8 cellular contexts compared by ENCODE assay signal in genomic region chr12:120453977-120454376, GRCh38. TPM values are rescaled to one million over a fixed set of nuclear protein-coding genes. Genes with fewer than 3 reads are reported as not detected.
DNase-seq lines count a peak whose midpoint lies in the region; ATAC-seq and TF ChIP-seq lines count a peak whose summit lies in the region.

No MANE protein-coding gene starts in this region.

- H3K27ac ChIP-seq in tibial artery (no peak overlapping the region), uterus (no peak overlapping the region)

- ATAC-seq in HG02884 (IDR thresholded peaks at IDR 0.05; ENCODE audit: unreplicated experiment) (peak; percentile 59), T-helper 17 cell (peak; percentile 94)

- intact Hi-C loops in tibial artery (cut with DNase I; ENCODE audit: low total_unique reads) (no loop called here), uterus (cut with DNase I; ENCODE audit: low total_unique reads) (no loop called here)

- DNase-seq in NCI-H2196 (lab: John Stamatoyannopoulos, UW; ENCODE audit: unreplicated experiment) (peak; percentile 16), NCI-H2196 treated with DMSO at 0.1 percent for 48 hours (lab: John Stamatoyannopoulos, UW; ENCODE audit: unreplicated experiment) (no peak), T-helper 17 cell (no peak), glomerular visceral epithelial cell (ENCODE audit: extremely low spot score) (peak; percentile 8), tibial artery (no peak), NCI-H187 (lab: John Stamatoyannopoulos, UW) (no peak), uterus (no peak)

- no peaks in the 10 kb centered on the region for H3K27me3 Mint-ChIP-seq in T-helper 17 cell

- peaks cover 19 to 82% (median 45%) of the 10 kb centered on the region in 3 donors for H3K36me3 ChIP-seq in tibial artery
- H3K36me3 ChIP-seq in uterus, result no peaks in the 10 kb centered on the region

- no peaks in the 10 kb centered on the region for H3K4me1 ChIP-seq in tibial artery
- no peaks in the 10 kb centered on the region for H3K4me1 ChIP-seq in uterus

- TF ChIP-seq CTCF in tibial artery (IDR thresholded peaks at IDR 0.05), result peak; percentile 27 to 52
- TF ChIP-seq CTCF in uterus (IDR thresholded peaks at IDR 0.05), result peak in 2 of 4 experiments; percentile 23 to 36

- H3K27me3 ChIP-seq in tibial artery (no peaks in the 10 kb centered on the region), uterus (no peaks in the 10 kb centered on the region)

- H3K9me3 ChIP-seq in T-helper 17 cell (ENCODE audit: control insufficient read depth, low read length, poor library complexity, severe bottlenecking) (no peaks in the 10 kb centered on the region), tibial artery (no peaks in the 10 kb centered on the region), uterus (no peaks in the 10 kb centered on the region)

- H3K4me3 ChIP-seq in tibial artery (no peak overlapping the region), uterus (no peak overlapping the region)

- H3K27ac Mint-ChIP-seq in T-helper 17 cell, result no peak overlapping the region

- TF ChIP-seq POLR2A in uterus (IDR thresholded peaks at IDR 0.05), result no peak

- no peaks in the 10 kb centered on the region for H3K36me3 Mint-ChIP-seq in T-helper 17 cell (ENCODE audit: low read depth)

- H3K4me1 Mint-ChIP-seq in T-helper 17 cell, result peaks cover 5% of the 10 kb centered on the region

- H3K4me3 Mint-ChIP-seq in T-helper 17 cell, result no peak overlapping the region

RNA-seq across cellular contexts. Expression of gene GATC, which starts 7.7 kb away (rescaled TPM):
- total RNA-seq in T-helper 17 cell (10 to 100 TPM; 15.6 to 18.7 TPM), uterus (10 to 100 TPM; 11.8 to 31.9 (median 18.3) TPM)

RNA-seq across cellular contexts. Expression of gene TRIAP1, which starts 7.8 kb away (rescaled TPM):
- 10 to 100 TPM; 18.6 to 21.9 TPM for total RNA-seq in T-helper 17 cell
- total RNA-seq in uterus, result 10 to 100 TPM in 2 of 4 donors, 1 to 10 TPM in 2; 1.2 to 16.8 (median 8.0) TPM

RNA-seq across cellular contexts. Expression of gene SRSF9, which starts 15.6 kb away (rescaled TPM):
- total RNA-seq in T-helper 17 cell (100 to 1,000 TPM; 122 to 124 TPM), uterus (100 to 1,000 TPM in 2 of 4 donors, 10 to 100 TPM in 2; 10.5 to 150 (median 91.1) TPM)

RNA-seq across cellular contexts. Expression of gene COX6A1, which starts 16.1 kb away (rescaled TPM):
- total RNA-seq in T-helper 17 cell (100 to 1,000 TPM; 136 to 144 TPM), uterus (100 to 1,000 TPM; 196 to 524 (median 201) TPM)

RNA-seq across cellular contexts. Expression of gene DYNLL1, which starts 41.9 kb away (rescaled TPM):
- total RNA-seq in T-helper 17 cell (10 to 100 TPM; 70.2 to 72.2 TPM), uterus (100 to 1,000 TPM; 239 to 457 (median 291) TPM)

Comparison
In these comparisons a context has a peak if more than half of its experiments do, and no peak if none do; other contexts are left out.
1. DNase-seq: peak in NCI-H2196 (single experiment) and glomerular visceral epithelial cell (single experiment); none in NCI-H2196 treated with DMSO at 0.1 percent for 48 hours (single experiment), T-helper 17 cell (0 of 3), tibial artery (0 of 2), NCI-H187 (0 of 2) and uterus (0 of 2).